16 cellular contexts compared by ENCODE assay signal in the genomic region with DNA sequence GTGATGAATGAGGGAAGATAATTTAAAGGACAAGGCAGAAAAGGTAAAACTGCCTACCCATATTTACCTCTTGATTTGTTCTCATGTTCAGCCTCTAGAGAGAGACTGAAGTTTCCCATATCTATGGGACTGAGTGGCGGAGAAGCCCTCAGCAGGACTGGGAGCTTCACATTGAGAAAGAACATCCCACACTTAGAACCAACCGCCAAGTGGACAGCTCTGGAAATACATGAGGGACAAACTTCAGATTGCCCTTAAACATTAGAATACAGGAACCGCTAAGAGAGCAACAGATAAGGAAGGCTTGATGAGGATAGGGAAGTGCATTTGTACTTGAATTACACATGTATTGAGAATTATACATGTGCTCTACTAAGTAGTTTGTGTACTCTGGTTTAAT.
"Had no signal": no experiment of that assay in that cellular context is flagged by ENCODE, and none has a peak within 500 bp of the region (broad histone marks: within the 10 kb centered on the region; RNA-seq: fewer than 3 reads in every experiment).

No MANE protein-coding gene starts in this region.

- H3K4me1 ChIP-seq: ascending aorta, foreskin keratinocyte, sigmoid colon had no signal

- DNase-seq: activated CD4-positive, alpha-beta T cell treated with anti-CD3 and anti-CD28 coated beads for 4 hours; activated CD8-positive, alpha-beta memory T cell treated with anti-CD3 and anti-CD28 coated beads, Interleukin-2, amount 50 U/mL, for 4 hours; activated CD8-positive, alpha-beta T cell treated with anti-CD3 and anti-CD28 coated beads for 36 hours; activated naive CD4-positive, alpha-beta T cell; foreskin keratinocyte; head of caudate nucleus; islet precursor cell; nephron progenitor cell; sigmoid colon; stimulated activated CD4-positive, alpha-beta T cell treated with anti-CD3 and anti-CD28 coated beads, Interleukin-2, amount 100 ng/mL, for 24 hours; stimulated activated naive CD4-positive, alpha-beta T cell; substantia nigra; trophoblast cell had no signal

- H3K27me3 ChIP-seq: ascending aorta, cardiac muscle cell, foreskin keratinocyte, sigmoid colon had no signal

- H3K36me3 ChIP-seq: ascending aorta, cardiac muscle cell, sigmoid colon had no signal

- H3K27ac ChIP-seq: ascending aorta, cardiac muscle cell, foreskin keratinocyte, sigmoid colon had no signal

- H3K4me3 ChIP-seq: ascending aorta, cardiac muscle cell, sigmoid colon had no signal

- ATAC-seq: activated CD8-positive, alpha-beta T cell treated with anti-CD3 and anti-CD28 coated beads for 36 hours; foreskin keratinocyte; left lobe of liver had no signal

- H3K9me3 ChIP-seq: ascending aorta, sigmoid colon had no signal
